In the genomic region with DNA sequence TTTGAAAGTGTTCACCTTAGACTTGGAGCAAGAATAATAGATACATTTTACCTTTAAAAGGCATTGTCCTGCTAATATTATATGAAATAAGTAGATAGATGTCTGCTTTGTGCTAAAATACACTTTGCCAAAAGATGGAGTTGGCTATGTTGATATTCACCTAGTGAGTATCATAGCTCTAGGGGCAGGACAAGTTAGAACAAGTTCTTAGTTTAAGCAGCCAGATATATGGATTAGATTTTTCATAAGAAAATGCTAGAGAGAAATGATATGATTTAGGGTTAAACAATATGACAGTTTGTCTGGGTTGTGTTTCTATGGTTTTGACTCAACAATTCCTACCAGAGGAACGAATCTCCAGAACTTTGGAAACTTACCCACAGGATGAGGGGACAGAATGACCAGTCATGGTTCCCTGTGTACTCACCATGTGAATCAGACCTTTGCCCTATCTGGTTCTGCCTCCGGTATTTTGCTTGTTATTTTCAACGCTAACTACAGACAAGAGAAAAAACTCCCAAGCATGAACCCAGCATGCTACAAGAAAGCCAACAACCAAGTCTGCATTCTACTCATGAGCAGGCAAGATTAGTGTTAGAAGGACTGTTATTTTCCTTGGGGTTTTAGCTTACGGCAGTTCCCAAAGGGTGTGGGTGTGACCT, we compare ENCODE assay signal across 17 cellular contexts. TPM values are rescaled to one million over a fixed set of nuclear protein-coding genes. Genes with fewer than 3 reads are reported as not detected.
A peak's percentile ranks its signal among the peaks of the same experiment; 100 is the strongest.
DNase-seq lines count a peak whose midpoint lies in the region; ATAC-seq, FAIRE-seq and TF ChIP-seq lines count a peak whose summit lies in the region.
"Had no signal": no experiment of that assay in that cellular context is flagged by ENCODE, and none has a peak within 500 bp of the region (broad histone marks: within the 10 kb centered on the region; RNA-seq: fewer than 3 reads in every experiment).

No MANE protein-coding gene starts in this region.

- peaks cover 0 to 7% of the 10 kb centered on the region in 2 donors for H3K4me1 ChIP-seq in kidney (ENCODE audit: control insufficient read depth in 1 of 2, insufficient read depth in 1 of 2, low read depth in 1 of 2, low read length in 2 of 2)
- peaks cover 3% of the 10 kb centered on the region for H3K4me1 ChIP-seq in psoas muscle

- FAIRE-seq in kidney (lab: Jason Lieb, UNC), result no peak
- FAIRE-seq: HTR-8/SVneo had no signal

- H3K27ac ChIP-seq in CD4-positive, alpha-beta T cell (ENCODE audit: low read depth, low read length), result no peak overlapping the region
- H3K27ac ChIP-seq in kidney (ENCODE audit: low read depth in 2 of 2, low read length in 2 of 2) (no peak overlapping the region), psoas muscle (no peak overlapping the region)
- H3K27ac ChIP-seq: brain microvascular endothelial cell, thoracic aorta had no signal

- no peaks in the 10 kb centered on the region for H3K36me3 Mint-ChIP-seq in CD4-positive, alpha-beta T cell (ENCODE audit: low read depth)
- no peaks in the 10 kb centered on the region for H3K36me3 Mint-ChIP-seq in activated CD8-positive, alpha-beta T cell treated with anti-CD3 and anti-CD28 coated beads, Interleukin-2, amount 10 ng/mL, durations not matched to agents 7 days and 5 days (ENCODE audit: low read depth)

- WGBS in psoas muscle, 3 donors, result 40 to 56% (median 46%) methylated on average over 4 of the region's 4 CpGs

- H3K36me3 ChIP-seq in kidney (ENCODE audit: control insufficient read depth in 1 of 2, insufficient read depth in 2 of 2, low read length in 2 of 2) (no peaks in the 10 kb centered on the region), psoas muscle (ENCODE audit: insufficient read depth in 1 of 2, low read depth in 1 of 2) (no peaks in the 10 kb centered on the region)
- H3K36me3 ChIP-seq: brain microvascular endothelial cell, thoracic aorta had no signal

- no peaks in the 10 kb centered on the region for H3K9me3 ChIP-seq in CD4-positive, alpha-beta T cell (ENCODE audit: control insufficient read depth, low read length)
- H3K9me3 ChIP-seq in kidney (ENCODE audit: control insufficient read depth in 1 of 2, low read length in 2 of 2) (no peaks in the 10 kb centered on the region), psoas muscle (no peaks in the 10 kb centered on the region)
- H3K9me3 ChIP-seq: Caco-2, thoracic aorta had no signal

- CTCF ChIA-PET in CD4-positive, alpha-beta T cell (lab: Charles Lee), result interaction anchor here (1.7 to 3.1 kb wide), 3 partner anchors 28 to 127 kb away, joined by 3 to 20 read pairs (median 10); no protein-coding TSS in a partner anchor
- CTCF ChIA-PET in activated CD8-positive, alpha-beta T cell treated with anti-CD3 and anti-CD28 coated beads, Interleukin-2, amount 10 ng/mL, durations not matched to agents 7 days and 5 days (lab: Charles Lee), result interaction anchor here (0.9 to 5.6 kb wide), 5 partner anchors 18 to 247 kb away, joined by 3 to 105 read pairs (median 3); no protein-coding TSS in a partner anchor

- peak overlapping the region; percentile 91 for H3K4me3 Mint-ChIP-seq in CD4-positive, alpha-beta T cell
- H3K4me3 Mint-ChIP-seq in activated CD8-positive, alpha-beta T cell treated with anti-CD3 and anti-CD28 coated beads, Interleukin-2, amount 10 ng/mL, durations not matched to agents 7 days and 5 days, result peak overlapping the region; percentile 37
- H3K4me3 Mint-ChIP-seq: GM23338 had no signal

- no peak overlapping the region for H3K9ac ChIP-seq in kidney (ENCODE audit: low read length in 2 of 2)

- TF ChIP-seq CTCF in CD4-positive, alpha-beta T cell (IDR thresholded peaks at IDR 0.05), result no peak
- TF ChIP-seq CTCF in kidney (IDR thresholded peaks at IDR 0.05; ENCODE audit: borderline replicate concordance, extremely low read depth, insufficient read depth), result no peak
- TF ChIP-seq CTCF in psoas muscle (IDR thresholded peaks at IDR 0.05), result no peak

- no peak for ATAC-seq in CD4-positive, alpha-beta T cell (ENCODE audit: poor library complexity)
- no peak for ATAC-seq in activated CD8-positive, alpha-beta T cell treated with anti-CD3 and anti-CD28 coated beads, Interleukin-2, amount 10 ng/mL, durations not matched to agents 7 days and 5 days
- ATAC-seq in left lobe of liver, result peak; percentile 56
- ATAC-seq in psoas muscle, result no peak
- ATAC-seq: GM23338 had no signal

- intact Hi-C loops in CD4-positive, alpha-beta T cell (cut with DNase I, micrococcal nuclease), result loop anchor here (5.0 to 10.0 kb wide), 4 partner anchors 32 to 310 kb away; a partner anchor contains a TSS
- intact Hi-C loops in kidney (cut with DNase I) (no loop called here), psoas muscle (cut with DNase I) (loop anchor here in 1 of 2 donors (5.0 kb wide), 1 partner anchor 128 kb away; a partner anchor contains a TSS)

- H3K27ac Mint-ChIP-seq in CD4-positive, alpha-beta T cell, result peak overlapping the region; percentile 71
- H3K27ac Mint-ChIP-seq in activated CD8-positive, alpha-beta T cell treated with anti-CD3 and anti-CD28 coated beads, Interleukin-2, amount 10 ng/mL, durations not matched to agents 7 days and 5 days, result peak overlapping the region; percentile 16
- H3K27ac Mint-ChIP-seq: GM23338, progenitor cell of endocrine pancreas had no signal

- H3K27me3 Mint-ChIP-seq in CD4-positive, alpha-beta T cell, result no peaks in the 10 kb centered on the region
- H3K27me3 Mint-ChIP-seq in activated CD8-positive, alpha-beta T cell treated with anti-CD3 and anti-CD28 coated beads, Interleukin-2, amount 10 ng/mL, durations not matched to agents 7 days and 5 days (ENCODE audit: low read depth), result no peaks in the 10 kb centered on the region

- H3K9me3 Mint-ChIP-seq in CD4-positive, alpha-beta T cell, result no peaks in the 10 kb centered on the region
- no peaks in the 10 kb centered on the region for H3K9me3 Mint-ChIP-seq in activated CD8-positive, alpha-beta T cell treated with anti-CD3 and anti-CD28 coated beads, Interleukin-2, amount 10 ng/mL, durations not matched to agents 7 days and 5 days (ENCODE audit: insufficient read depth)
- H3K9me3 Mint-ChIP-seq: GM23338 had no signal

- H3K4me3 ChIP-seq in kidney (ENCODE audit: low read length in 2 of 2) (no peak overlapping the region), psoas muscle (no peak overlapping the region)
- H3K4me3 ChIP-seq: GM23338, thoracic aorta had no signal

- peaks cover 52% of the 10 kb centered on the region for H3K4me1 Mint-ChIP-seq in CD4-positive, alpha-beta T cell (ENCODE audit: low read depth)
- H3K4me1 Mint-ChIP-seq in activated CD8-positive, alpha-beta T cell treated with anti-CD3 and anti-CD28 coated beads, Interleukin-2, amount 10 ng/mL, durations not matched to agents 7 days and 5 days (ENCODE audit: low read depth), result peaks cover 50% of the 10 kb centered on the region

- H3K27me3 ChIP-seq in CD4-positive, alpha-beta T cell (ENCODE audit: control insufficient read depth, insufficient read depth, low read length), result no peaks in the 10 kb centered on the region
- peaks cover 0 to 5% (median 2%) of the 10 kb centered on the region in 3 donors for H3K27me3 ChIP-seq in psoas muscle (ENCODE audit: insufficient read depth in 3 of 3, low read length in 2 of 3)

- POLR2A ChIA-PET in CD4-positive, alpha-beta T cell (lab: Charles Lee), result no interaction called here
- POLR2A ChIA-PET in activated CD8-positive, alpha-beta T cell treated with anti-CD3 and anti-CD28 coated beads, Interleukin-2, amount 10 ng/mL, durations not matched to agents 7 days and 5 days (lab: Charles Lee), result interaction anchor here (0.6 kb wide), 1 partner anchor 93 kb away, joined by 3 read pairs; no protein-coding TSS in a partner anchor

- no peak for DNase-seq in CD4-positive, alpha-beta T cell
- peak; percentile 13 for DNase-seq in HT1080 (ENCODE audit: low read depth)
- no peak for DNase-seq in activated CD8-positive, alpha-beta T cell treated with anti-CD3 and anti-CD28 coated beads, Interleukin-2, amount 10 ng/mL, durations not matched to agents 7 days and 5 days
- peak; percentile 64 for DNase-seq in left lobe of liver (ENCODE audit: low spot score)
- no peak for DNase-seq in Kasumi-1 (lab: John Stamatoyannopoulos, UW)
- DNase-seq in kidney, result no peak
- no peak for DNase-seq in psoas muscle
- DNase-seq in COLO668 (lab: John Stamatoyannopoulos, UW; ENCODE audit: unreplicated experiment), result no peak
- DNase-seq: brain microvascular endothelial cell, Caco-2, hippocampal formation, NCI-H1436, NCI-H526 treated with DMSO at 0.1 percent for 48 hours had no signal

RNA-seq across cellular contexts. Expression of a gene that starts 1.7 kb away (rescaled TPM):
- 1 to 10 TPM; 5.4 to 6.2 TPM for total RNA-seq in CD4-positive, alpha-beta T cell
- not detected in 2 replicates for total RNA-seq in HT1080 (2014; rRNA removed; shearing (Covaris generic))
- polyA plus RNA-seq in HT1080 (2015; cell fraction: cytosol; rRNA removed), result 0.01 and 0.02 TPM in 2 replicates
- polyA plus RNA-seq in HT1080 (2015; cell fraction: nucleus; rRNA removed), result 0.10 and 0.42 TPM in 2 replicates
- total RNA-seq in activated CD8-positive, alpha-beta T cell treated with anti-CD3 and anti-CD28 coated beads, Interleukin-2, amount 10 ng/mL, durations not matched to agents 7 days and 5 days, result 1 to 10 TPM; 1.4 to 1.6 TPM
- 174 TPM for total RNA-seq in left lobe of liver
- 3.8 TPM for total RNA-seq in kidney
- polyA plus RNA-seq in kidney (ENCODE audit: insufficient read depth, low read depth, low replicate concordance), result 5.1 TPM
- total RNA-seq in psoas muscle, result under 1 TPM in 3 of 4 donors, not detected in 1; 0.07 to 0.22 (median 0.08) TPM
- under 1 TPM in 2 of 3 donors, not detected in 1; 0.01 to 0.08 TPM for polyA plus RNA-seq in psoas muscle
- total RNA-seq: GM23338 had no signal

RNA-seq across cellular contexts. Expression of a gene that starts 45.3 kb away (rescaled TPM):
- 1 to 10 TPM; 1.3 to 1.4 TPM for total RNA-seq in CD4-positive, alpha-beta T cell
- total RNA-seq in HT1080 (2014; rRNA removed; shearing (Covaris generic)), result not detected in 2 replicates
- not detected in 2 replicates for polyA plus RNA-seq in HT1080 (2015; cell fraction: cytosol; rRNA removed)
- not detected in 2 replicates for polyA plus RNA-seq in HT1080 (2015; cell fraction: nucleus; rRNA removed)
- under 1 TPM in 1 of 2 experiments, not detected in 1; 0.13 TPM for total RNA-seq in activated CD8-positive, alpha-beta T cell treated with anti-CD3 and anti-CD28 coated beads, Interleukin-2, amount 10 ng/mL, durations not matched to agents 7 days and 5 days
- total RNA-seq in left lobe of liver (0.78 TPM), kidney (19.4 TPM), psoas muscle (1 to 10 TPM; 1.3 to 3.9 (median 1.5) TPM)
- polyA plus RNA-seq in kidney (ENCODE audit: insufficient read depth, low read depth, low replicate concordance) (12.5 TPM), psoas muscle (1 to 10 TPM; 1.1 to 1.3 (median 1.3) TPM)
- total RNA-seq: Caco-2, GM23338, progenitor cell of endocrine pancreas had no signal
- polyA plus RNA-seq: GM23338 had no signal

Comparison
In these comparisons a context has a peak if more than half of its experiments do, and no peak if none do; other contexts are left out.
1. DNase-seq: peak in HT1080 (single experiment) and left lobe of liver (single experiment); none in CD4-positive, alpha-beta T cell (0 of 10), activated CD8-positive, alpha-beta T cell treated with anti-CD3 and anti-CD28 coated beads, Interleukin-2, amount 10 ng/mL, durations not matched to agents 7 days and 5 days (single experiment), Kasumi-1 (0 of 2), kidney (single experiment), psoas muscle (0 of 2) and COLO668 (single experiment).
2. RNA of a gene that starts 1.7 kb away (total RNA-seq): 174 TPM in left lobe of liver (single experiment); 5.4 to 6.2 TPM in CD4-positive, alpha-beta T cell, 3.8 TPM in kidney (single experiment), 1.4 to 1.6 TPM in activated CD8-positive, alpha-beta T cell treated with anti-CD3 and anti-CD28 coated beads, Interleukin-2, amount 10 ng/mL, durations not matched to agents 7 days and 5 days, 0.07 to 0.22 TPM in psoas muscle and not detected in HT1080; every median in the first group is over 10 times any median in the second.